Comparison of ENCODE assay signal across 1 cellular context in the genomic region with DNA sequence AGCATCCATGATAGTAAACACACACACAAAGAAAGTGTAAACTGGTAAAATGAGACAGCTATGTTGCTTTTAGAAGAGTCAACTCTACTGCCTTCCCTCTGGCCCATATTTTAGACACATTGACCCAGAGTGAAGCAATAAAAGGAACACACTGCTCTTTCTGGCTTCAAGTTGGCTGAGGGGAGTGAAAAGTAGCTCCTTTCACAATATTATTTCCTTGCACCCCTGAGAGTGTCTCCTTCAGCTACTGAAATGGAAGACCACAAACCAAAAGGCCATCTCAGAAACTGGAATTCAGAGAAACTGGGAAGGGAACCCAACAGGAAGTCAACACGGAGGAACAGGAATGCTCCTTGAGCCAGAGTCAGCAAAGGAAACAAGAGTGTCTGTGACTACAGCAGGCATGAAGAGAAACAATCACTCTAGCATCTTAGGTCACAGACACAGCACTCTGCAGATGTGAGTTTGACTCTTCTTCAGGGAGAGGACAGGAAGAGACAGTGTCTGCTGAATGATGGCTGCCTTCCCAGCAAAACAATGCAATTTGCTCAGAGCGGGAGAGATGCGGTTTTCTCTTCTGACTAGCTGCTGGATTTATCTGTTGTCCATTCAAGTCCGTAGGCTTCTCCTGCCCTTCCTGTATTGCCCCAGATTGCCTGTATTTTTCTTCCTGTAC.
TF ChIP-seq lines count a peak whose summit lies in the region.

No MANE protein-coding gene starts in this region.

TF ChIP-seq in H1, 55 proteins besides CTCF, POLR2A, EP300 and RAD21 (continued from another document):
- no peak for TF ChIP-seq ATF2 (IDR thresholded peaks at IDR 0.05; ENCODE audit: low read length)
- TF ChIP-seq, protein P1, sequence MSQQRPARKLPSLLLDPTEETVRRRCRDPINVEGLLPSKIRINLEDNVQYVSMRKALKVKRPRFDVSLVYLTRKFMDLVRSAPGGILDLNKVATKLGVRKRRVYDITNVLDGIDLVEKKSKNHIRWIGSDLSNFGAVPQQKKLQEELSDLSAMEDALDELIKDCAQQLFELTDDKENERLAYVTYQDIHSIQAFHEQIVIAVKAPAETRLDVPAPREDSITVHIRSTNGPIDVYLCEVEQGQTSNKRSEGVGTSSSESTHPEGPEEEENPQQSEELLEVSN (IDR thresholded peaks at IDR 0.05): no peak
- TF ChIP-seq ASH2L (IDR thresholded peaks at IDR 0.05; ENCODE audit: low read length): no peak
- no peak for TF ChIP-seq TAF1 (IDR thresholded peaks at IDR 0.05; ENCODE audit: low read depth, low read length)
- TF ChIP-seq CEBPB (IDR thresholded peaks at IDR 0.05; ENCODE audit: low read depth, low read length): no peak
- no peak for TF ChIP-seq CBX8 (IDR thresholded peaks at IDR 0.05; ENCODE audit: borderline replicate concordance, low read depth, low read length)
- TF ChIP-seq SP4 (IDR thresholded peaks at IDR 0.05; ENCODE audit: low read length): no peak
TF ChIP-seq in H1: peak in this region for 0.
